12 cellular contexts compared by ENCODE assay signal in genomic region chr5:138649316-138649720, GRCh38.
DNase-seq lines count a peak whose midpoint lies in the region; ATAC-seq and FAIRE-seq lines count a peak whose summit lies in the region.
"Had no signal": no experiment of that assay in that cellular context is flagged by ENCODE, and none has a peak within 500 bp of the region (broad histone marks: within the 10 kb centered on the region; RNA-seq: fewer than 3 reads in every experiment).

No MANE protein-coding gene starts in this region.

- no peak overlapping the region for H3K4me3 ChIP-seq in BLaER1 treated with 17β-estradiol and CSF1 and Interleukin-3, amounts not matched to agents 10 nM and 100 nM
- no peak overlapping the region for H3K4me3 ChIP-seq in HAP-1
- H3K4me3 ChIP-seq: lower lobe of right lung, tibial nerve had no signal

- ATAC-seq in GM21390 (IDR thresholded peaks at IDR 0.05; ENCODE audit: unreplicated experiment): no peak
- ATAC-seq: lower lobe of right lung; naive thymus-derived CD8-positive, alpha-beta T cell had no signal

- DNase-seq in HAP-1 (ENCODE audit: low spot score in 2 of 2): peak; percentile 87 to 98
- DNase-seq in SK-N-DZ (ENCODE audit: low spot score): peak; percentile 39
- peak; percentile 33 for DNase-seq in midbrain (lab: John Stamatoyannopoulos, UW)
- DNase-seq in HCEC 1CT: no peak
- DNase-seq in NCI-H748 (lab: John Stamatoyannopoulos, UW; ENCODE audit: unreplicated experiment): no peak
- DNase-seq in frontal cortex (ENCODE audit: low spot score in 2 of 2): no peak
- DNase-seq: activated naive CD4-positive, alpha-beta T cell treated with anti-CD3 and anti-CD28 coated beads, Interleukin-2, amount 10 ng/mL, durations not matched to agents 7 days and 5 days; lower lobe of right lung; naive thymus-derived CD8-positive, alpha-beta T cell had no signal

- no peaks in the 10 kb centered on the region for H3K36me3 ChIP-seq in BLaER1 treated with 17β-estradiol and CSF1 and Interleukin-3, amounts not matched to agents 10 nM and 100 nM
- no peaks in the 10 kb centered on the region for H3K36me3 ChIP-seq in HAP-1 (replicated peaks)
- H3K36me3 ChIP-seq: lower lobe of right lung, tibial nerve had no signal

- H3K27ac ChIP-seq in BLaER1 treated with 17β-estradiol and CSF1 and Interleukin-3, amounts not matched to agents 10 nM and 100 nM: no peak overlapping the region
- H3K27ac ChIP-seq: lower lobe of right lung, tibial nerve had no signal

- H3K27me3 ChIP-seq in BLaER1 treated with 17β-estradiol and CSF1 and Interleukin-3, amounts not matched to agents 10 nM and 100 nM: peaks cover 0 to 6% (median 3%) of the 10 kb centered on the region in 11 experiments; a peak in 6 of 22 replicates
- H3K27me3 ChIP-seq in HAP-1 (ENCODE audit: low read depth): no peaks in the 10 kb centered on the region
- H3K27me3 ChIP-seq: tibial nerve had no signal

- no peaks in the 10 kb centered on the region for H3K9me3 ChIP-seq in BLaER1 treated with 17β-estradiol and CSF1 and Interleukin-3, amounts not matched to agents 10 nM and 100 nM (replicated peaks in 1 of 11)
- no peaks in the 10 kb centered on the region for H3K9me3 ChIP-seq in HAP-1
- H3K9me3 ChIP-seq: lower lobe of right lung, tibial nerve had no signal

- FAIRE-seq in frontal cortex (lab: Jason Lieb, UNC): no peak

- peak overlapping the region in 9 of 11 experiments; percentile 58 to 93 (median 83); a peak in 17 of 22 replicates for H3K4me2 ChIP-seq in BLaER1 treated with 17β-estradiol and CSF1 and Interleukin-3, amounts not matched to agents 10 nM and 100 nM

- H3K9ac ChIP-seq in BLaER1 treated with 17β-estradiol and CSF1 and Interleukin-3, amounts not matched to agents 10 nM and 100 nM: no peak overlapping the region

- peaks cover 20 to 53% (median 45%) of the 10 kb centered on the region in 10 experiments for H3K4me1 ChIP-seq in BLaER1 treated with 17β-estradiol and CSF1 and Interleukin-3, amounts not matched to agents 10 nM and 100 nM
- H3K4me1 ChIP-seq in HAP-1: peaks cover 23% of the 10 kb centered on the region

- in situ Hi-C loops in HAP-1 (cut with MboI; ENCODE audit: low sequenced_read_pairs): no loop called here

- peaks cover 0 to 26% (median 4%) of the 10 kb centered on the region in 11 experiments; a peak in 9 of 22 replicates for H4K20me1 ChIP-seq in BLaER1 treated with 17β-estradiol and CSF1 and Interleukin-3, amounts not matched to agents 10 nM and 100 nM

Comparison
In these comparisons a context has a peak if more than half of its experiments do, and no peak if none do; other contexts are left out.
1. DNase-seq: peak in HAP-1 (2 of 2), SK-N-DZ (single experiment) and midbrain (single experiment); none in HCEC 1CT (single experiment), NCI-H748 (single experiment) and frontal cortex (0 of 2).